Comparison of ENCODE assay signal across 1 cellular context in genomic region chr10:70459061-70459770, GRCh38.
TF ChIP-seq lines count a peak whose summit lies in the region.

No MANE protein-coding gene starts in this region.

TF ChIP-seq in H1, 55 proteins besides CTCF, POLR2A, EP300 and RAD21:
- TF ChIP-seq, protein P1, sequence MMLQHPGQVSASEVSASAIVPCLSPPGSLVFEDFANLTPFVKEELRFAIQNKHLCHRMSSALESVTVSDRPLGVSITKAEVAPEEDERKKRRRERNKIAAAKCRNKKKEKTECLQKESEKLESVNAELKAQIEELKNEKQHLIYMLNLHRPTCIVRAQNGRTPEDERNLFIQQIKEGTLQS (IDR thresholded peaks at IDR 0.05; ENCODE audit: insufficient read depth, low read depth, low read length), result no peak
- TF ChIP-seq NRF1 (IDR thresholded peaks at IDR 0.05; ENCODE audit: low read depth, low read length) (no peak), MAFK (IDR thresholded peaks at IDR 0.05; ENCODE audit: low read depth, low read length) (no peak)
